In the genomic region with DNA sequence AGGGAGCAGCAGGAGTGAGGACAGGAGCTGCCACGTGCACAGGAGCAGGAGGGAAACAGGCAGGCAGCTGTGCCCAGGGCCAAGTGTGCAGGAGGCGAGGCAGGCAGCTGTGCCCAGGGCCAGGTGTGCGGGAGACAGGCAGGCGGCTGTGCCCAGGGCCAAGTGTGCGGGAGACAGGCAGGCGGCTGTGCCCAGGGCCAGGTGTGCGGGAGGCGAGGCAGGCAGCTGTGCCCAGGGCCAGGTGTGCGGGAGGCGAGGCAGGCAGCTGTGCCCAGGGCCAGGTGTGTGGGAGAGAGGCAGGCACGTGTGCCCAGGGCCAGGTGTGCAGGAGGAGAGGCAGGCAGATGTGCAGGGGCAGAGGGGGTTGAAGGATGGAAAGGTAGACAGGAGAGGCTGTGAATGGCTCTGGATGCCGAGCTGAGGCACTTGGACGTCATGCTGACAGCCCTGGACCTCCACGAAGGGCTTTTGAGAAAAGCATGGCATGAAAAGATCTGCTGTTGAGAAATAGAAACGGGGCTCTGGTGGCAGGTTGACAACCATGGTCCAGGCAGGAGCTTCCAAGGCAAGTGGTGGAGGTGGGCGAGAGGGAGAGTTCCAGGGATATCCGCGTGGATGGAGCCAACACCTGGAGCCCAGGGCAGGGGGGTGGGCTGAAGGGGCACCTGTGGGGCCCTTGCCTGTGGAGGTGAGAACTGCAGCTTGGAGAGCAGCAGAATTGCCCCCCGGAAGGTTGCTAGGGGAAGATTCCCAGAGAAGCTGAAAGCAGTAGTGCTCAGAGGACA, we compare ENCODE assay signal across 1 cellular context.
TF ChIP-seq lines count a peak whose summit lies in the region.

No MANE protein-coding gene starts in this region.

TF ChIP-seq in H1, 55 proteins besides CTCF, POLR2A, EP300 and RAD21:
- TF ChIP-seq KDM4A (IDR thresholded peaks at IDR 0.05; ENCODE audit: low read depth, low read length, severe bottlenecking) (no peak), TAF7 (optimal IDR thresholded peaks at IDR 0.05; ENCODE audit: borderline replicate concordance, low read depth, low read length) (no peak), TEAD4 (IDR thresholded peaks at IDR 0.05; ENCODE audit: low read depth, low read length) (no peak), BCL11A (IDR thresholded peaks at IDR 0.05; ENCODE audit: low read depth in 2 of 2, low read length in 2 of 2) (no peak), MAFK (IDR thresholded peaks at IDR 0.05; ENCODE audit: low read depth, low read length) (no peak), GABPA (IDR thresholded peaks at IDR 0.05; ENCODE audit: borderline replicate concordance, insufficient read depth, low read length) (no peak), JUND (IDR thresholded peaks at IDR 0.05; ENCODE audit: low read length) (no peak), KDM1A (IDR thresholded peaks at IDR 0.05; ENCODE audit: borderline replicate concordance, low read length) (no peak)
- TF ChIP-seq, protein P1, sequence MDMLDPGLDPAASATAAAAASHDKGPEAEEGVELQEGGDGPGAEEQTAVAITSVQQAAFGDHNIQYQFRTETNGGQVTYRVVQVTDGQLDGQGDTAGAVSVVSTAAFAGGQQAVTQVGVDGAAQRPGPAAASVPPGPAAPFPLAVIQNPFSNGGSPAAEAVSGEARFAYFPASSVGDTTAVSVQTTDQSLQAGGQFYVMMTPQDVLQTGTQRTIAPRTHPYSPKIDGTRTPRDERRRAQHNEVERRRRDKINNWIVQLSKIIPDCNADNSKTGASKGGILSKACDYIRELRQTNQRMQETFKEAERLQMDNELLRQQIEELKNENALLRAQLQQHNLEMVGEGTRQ (IDR thresholded peaks at IDR 0.05; ENCODE audit: low read length) = no peak
